8 cellular contexts compared by ENCODE assay signal in genomic region chr1:92961131-92961895, GRCh38. TPM values are rescaled to one million over a fixed set of nuclear protein-coding genes. Genes with fewer than 3 reads are reported as not detected.
DNase-seq lines count a peak whose midpoint lies in the region; ATAC-seq, FAIRE-seq and TF ChIP-seq lines count a peak whose summit lies in the region.

Gene DIPK1A, minus strand, starts transcription at chr1:92961462. Its CDS starts 33 bp downstream, at chr1:92961429.

- H3K27me3 Mint-ChIP-seq in activated T-helper 17 cell treated with anti-CD3 and anti-CD28 coated beads, Interleukin-2, amount 50 U/mL, for 72 hours = no peaks in the 10 kb centered on the region
- H3K27me3 Mint-ChIP-seq in stimulated activated naive CD8-positive, alpha-beta T cell treated with anti-CD3 and anti-CD28 coated beads, Interleukin-15, amount 100 ng/mL, for 72 hours = no peaks in the 10 kb centered on the region

- no peak for FAIRE-seq in RCC 7860 (lab: Jason Lieb, UNC)

- DNase-seq in Caki2 (ENCODE audit: low read depth) = peak; percentile 73
- peak; percentile 92 for DNase-seq in GM20000 (ENCODE audit: low spot score)
- peak; percentile 59 for DNase-seq in HT-29 (ENCODE audit: low spot score)
- DNase-seq in RCC 7860 (ENCODE audit: low spot score) = peak; percentile 56
- peak; percentile 64 for DNase-seq in fibroblast of peridontal ligament (ENCODE audit: extremely low read depth)
- peak; percentile 83 for DNase-seq in stimulated activated naive CD8-positive, alpha-beta T cell treated with anti-CD3 and anti-CD28 coated beads, Interleukin-15, amount 100 ng/mL, for 72 hours

- H3K79me2 ChIP-seq in neural cell (replicated peaks; ENCODE audit: insufficient read depth, low read length) = no peaks in the 10 kb centered on the region

- peak within 1 kb of the TSS; percentile 76 for H3K4me2 ChIP-seq in neural cell (ENCODE audit: low read length)

- peak within 1 kb of the TSS; percentile 97 for H3K27ac Mint-ChIP-seq in activated T-helper 17 cell treated with anti-CD3 and anti-CD28 coated beads, Interleukin-2, amount 50 U/mL, for 72 hours
- H3K27ac Mint-ChIP-seq in stimulated activated naive CD8-positive, alpha-beta T cell treated with anti-CD3 and anti-CD28 coated beads, Interleukin-15, amount 100 ng/mL, for 72 hours = peak within 1 kb of the TSS; percentile 95 to 96

- peak; percentile 19 for TF ChIP-seq EP300 in neural cell (conservative IDR thresholded peaks at IDR 0.05; ENCODE audit: poor library complexity, severe bottlenecking)

- peaks cover 29% of the 10 kb centered on the region for H3K4me1 Mint-ChIP-seq in activated T-helper 17 cell treated with anti-CD3 and anti-CD28 coated beads, Interleukin-2, amount 50 U/mL, for 72 hours
- peaks cover 32% of the 10 kb centered on the region for H3K4me1 Mint-ChIP-seq in stimulated activated naive CD8-positive, alpha-beta T cell treated with anti-CD3 and anti-CD28 coated beads, Interleukin-15, amount 100 ng/mL, for 72 hours

- H3K4me3 ChIP-seq in neural cell (ENCODE audit: low read length) = peak within 1 kb of the TSS; percentile 92

- H3K4me3 Mint-ChIP-seq in activated T-helper 17 cell treated with anti-CD3 and anti-CD28 coated beads, Interleukin-2, amount 50 U/mL, for 72 hours = peak within 1 kb of the TSS; percentile 97
- H3K4me3 Mint-ChIP-seq in stimulated activated naive CD8-positive, alpha-beta T cell treated with anti-CD3 and anti-CD28 coated beads, Interleukin-15, amount 100 ng/mL, for 72 hours = peak within 1 kb of the TSS; percentile 92 to 93

- TF ChIP-seq RAD21 in neural cell (conservative IDR thresholded peaks at IDR 0.05) = no peak

- no peaks in the 10 kb centered on the region for H3K9me2 ChIP-seq in neural cell (ENCODE audit: insufficient read depth, low read length)

- H3K27ac ChIP-seq in neural cell (ENCODE audit: low read length) = peak within 1 kb of the TSS; percentile 73

- ATAC-seq in activated T-helper 17 cell treated with anti-CD3 and anti-CD28 coated beads, Interleukin-2, amount 50 U/mL, for 72 hours (replicated peaks) = peak; percentile 45
- peak; percentile 74 for ATAC-seq in stimulated activated naive CD8-positive, alpha-beta T cell treated with anti-CD3 and anti-CD28 coated beads, Interleukin-15, amount 100 ng/mL, for 72 hours

- no peaks in the 10 kb centered on the region for H3K27me3 ChIP-seq in neural cell (ENCODE audit: insufficient read depth, low read depth, low read length)

- no peaks in the 10 kb centered on the region for H3K9me3 Mint-ChIP-seq in activated T-helper 17 cell treated with anti-CD3 and anti-CD28 coated beads, Interleukin-2, amount 50 U/mL, for 72 hours
- no peaks in the 10 kb centered on the region for H3K9me3 Mint-ChIP-seq in stimulated activated naive CD8-positive, alpha-beta T cell treated with anti-CD3 and anti-CD28 coated beads, Interleukin-15, amount 100 ng/mL, for 72 hours

- no peaks in the 10 kb centered on the region for H3K36me3 ChIP-seq in neural cell (ENCODE audit: insufficient read depth, low read length)

- TF ChIP-seq CTCF in GM20000 (IDR thresholded peaks at IDR 0.05; ENCODE audit: extremely low read depth, missing control alignments) = peak; percentile 28
- no peak for TF ChIP-seq CTCF in neural cell (IDR thresholded peaks at IDR 0.05; ENCODE audit: poor library complexity, severe bottlenecking)

- H3F3A ChIP-seq in neural cell (ENCODE audit: insufficient read depth, low read length, poor library complexity, severe bottlenecking) = peaks cover 5% of the 10 kb centered on the region

- H4K20me1 ChIP-seq in neural cell (ENCODE audit: insufficient read depth) = no peaks in the 10 kb centered on the region

- no peaks in the 10 kb centered on the region for H3K9me3 ChIP-seq in neural cell (ENCODE audit: low read length)

- H3K9ac ChIP-seq in neural cell (ENCODE audit: low read length) = peak within 1 kb of the TSS; percentile 81

- H3K36me3 Mint-ChIP-seq in activated T-helper 17 cell treated with anti-CD3 and anti-CD28 coated beads, Interleukin-2, amount 50 U/mL, for 72 hours (ENCODE audit: low read depth) = peaks cover 8% of the 10 kb centered on the region

- peak within 1 kb of the TSS; percentile 69 for H2AFZ ChIP-seq in neural cell (ENCODE audit: low read depth, low read length)

- in situ Hi-C loops in Caki2 (cut with HindIII; ENCODE audit: low pct_unique_long_range_greater_than_20kb, low sequenced_read_pairs) = no loop called here

TF ChIP-seq in neural cell, 6 proteins besides CTCF, POLR2A, EP300 and RAD21:
- TF ChIP-seq MXI1 (conservative IDR thresholded peaks at IDR 0.05; ENCODE audit: poor library complexity, severe bottlenecking) (no peak), REST (IDR thresholded peaks at IDR 0.05; ENCODE audit: borderline replicate concordance) (no peak), EZH2 (IDR thresholded peaks at IDR 0.05; ENCODE audit: borderline replicate concordance, insufficient read depth, low read length, poor library complexity, severe bottlenecking) (no peak), TAF1 (IDR thresholded peaks at IDR 0.05; ENCODE audit: low read depth) (no peak), SMC3 (conservative IDR thresholded peaks at IDR 0.05; ENCODE audit: poor library complexity) (peak; percentile 36), POLR2AphosphoS5 (IDR thresholded peaks at IDR 0.05) (peak; percentile 61)

RNA-seq across cellular contexts. Expression of gene DIPK1A, which starts in this region (rescaled TPM):
- total RNA-seq in Caki2 (2014; rRNA removed; shearing (Covaris generic); ENCODE audit: low replicate concordance) = 8.6 TPM in 2 replicates
- total RNA-seq in HT-29 (2014; rRNA removed; shearing (Covaris generic)) = 0.38 and 0.97 TPM in 2 replicates
- total RNA-seq in activated T-helper 17 cell treated with anti-CD3 and anti-CD28 coated beads, Interleukin-2, amount 50 U/mL, for 72 hours = 1 to 10 TPM; 6.5 to 8.6 TPM
- 8.4 and 10.0 TPM in 2 replicates for polyA plus RNA-seq in neural cell
- polyA minus RNA-seq in neural cell = 13.9 and 19.6 TPM in 2 replicates

Comparison
In these comparisons a context has a peak if more than half of its experiments do, and no peak if none do; other contexts are left out.
1. Peak in every context shown above with its lines: DNase-seq, ATAC-seq, H3K4me3 ChIP-seq and H3K27ac ChIP-seq.
2. Peak in DNase-seq in HT-29; RNA of the gene not detected or under 1 TPM.